Comparison of ENCODE assay signal across 3 cellular contexts in the genomic region with DNA sequence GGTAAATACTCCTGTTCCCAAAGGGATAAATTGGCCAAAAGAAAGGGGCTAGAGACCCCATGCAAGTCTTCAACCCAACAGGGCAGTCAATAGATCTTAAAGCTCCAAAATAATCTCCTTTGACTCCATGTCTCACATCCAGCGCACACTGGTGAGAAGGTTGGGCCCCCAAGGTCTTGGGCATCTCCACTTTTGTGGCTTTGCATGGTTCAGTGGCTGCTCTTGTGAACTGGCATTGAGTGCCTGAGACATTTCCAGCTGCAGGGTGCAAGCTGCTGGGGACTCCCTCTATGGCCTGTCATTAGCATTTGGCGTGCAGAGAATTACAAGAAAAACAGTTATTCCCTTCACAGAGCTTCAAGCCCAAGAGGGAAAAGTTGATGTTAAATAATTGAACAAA.
"Had no signal": no experiment of that assay in that cellular context is flagged by ENCODE, and none has a peak within 500 bp of the region (broad histone marks: within the 10 kb centered on the region; RNA-seq: fewer than 3 reads in every experiment).

No MANE protein-coding gene starts in this region.

- DNase-seq: GDM1, GF-D8 had no signal

- ATAC-seq: GM12878 had no signal

- H3K4me3 ChIP-seq: GM12878 had no signal
